In the genomic region with DNA sequence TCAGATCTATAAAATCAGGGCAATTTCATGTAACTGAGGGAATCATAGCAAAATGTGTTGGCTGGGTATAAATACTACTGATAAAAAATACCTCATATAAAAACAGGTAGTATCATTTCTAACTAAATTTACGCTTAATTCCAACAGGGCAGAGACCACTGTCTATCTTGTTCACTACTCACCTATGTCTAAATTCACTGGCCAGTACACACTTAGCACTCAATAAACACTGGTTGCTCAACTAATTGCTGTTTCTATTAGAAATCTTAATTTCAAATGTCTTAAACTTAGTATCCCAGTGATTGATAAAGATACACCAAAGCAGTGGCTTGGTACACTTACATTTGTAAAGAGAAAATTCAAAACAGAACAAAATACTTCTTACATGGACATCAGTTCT, we compare ENCODE assay signal across 29 cellular contexts. TPM values are rescaled to one million over a fixed set of nuclear protein-coding genes. Genes with fewer than 3 reads are reported as not detected.
DNase-seq lines count a peak whose midpoint lies in the region; ATAC-seq and TF ChIP-seq lines count a peak whose summit lies in the region.
"Had no signal": no experiment of that assay in that cellular context is flagged by ENCODE, and none has a peak within 500 bp of the region (broad histone marks: within the 10 kb centered on the region; RNA-seq: fewer than 3 reads in every experiment).

No MANE protein-coding gene starts in this region.

- H3K4me3 ChIP-seq in cardiac muscle cell (no peak overlapping the region), SK-N-MC (no peak overlapping the region)
- H3K4me3 ChIP-seq: HAP-1, right atrium auricular region, tibial artery, vagina had no signal

- no peak overlapping the region for H3K4me3 Mint-ChIP-seq in memory B cell
- H3K4me3 Mint-ChIP-seq: activated CD8-positive, alpha-beta memory T cell treated with anti-CD3 and anti-CD28 coated beads, Interleukin-2, amount 10 ng/mL, durations not matched to agents 7 days and 5 days; endodermal cell had no signal

- H3K36me3 Mint-ChIP-seq in memory B cell, result peaks cover 20% of the 10 kb centered on the region

- DNase-seq in cardiac muscle cell (ENCODE audit: low read depth in 1 of 2, low spot score in 1 of 2), result no peak
- no peak for DNase-seq in Right ventricle myocardium inferior (ENCODE audit: missing footprints)
- DNase-seq in SK-N-MC (ENCODE audit: low read depth, low spot score), result no peak
- no peak for DNase-seq in memory B cell (ENCODE audit: low spot score in 2 of 2)
- no peak for DNase-seq in NAMALWA (ENCODE audit: low spot score)
- DNase-seq in GM10248 (ENCODE audit: extremely low spot score), result no peak
- no peak for DNase-seq in DMS53 (lab: John Stamatoyannopoulos, UW)
- DNase-seq: activated CD4-positive, alpha-beta T cell treated with anti-CD3 and anti-CD28 coated beads for 4 hours; activated CD8-positive, alpha-beta memory T cell treated with anti-CD3 and anti-CD28 coated beads, Interleukin-2, amount 10 ng/mL, durations not matched to agents 7 days and 5 days; Caco-2; caudate nucleus; cortex of kidney; DMS79; endodermal cell; glutamatergic neuron; Karpas-422; NCI-H1417; NCI-H2081; NCI-H524 treated with DMSO at 0.1 percent for 48 hours; OCI-M1; stimulated activated CD4-positive, alpha-beta T cell treated with anti-CD3 and anti-CD28 coated beads, Interleukin-1b, Interleukin-23, amount 100 ng/mL, for 48 hours; tibial artery had no signal

- H3K27ac ChIP-seq in cardiac muscle cell (peak overlapping the region; percentile 9), SK-N-MC (0 out of 2 replicates have a peak overlapping the region, but pooled peaks have one; percentile 3)
- H3K27ac ChIP-seq: right atrium auricular region, tibial artery, vagina had no signal

- H3K9me3 Mint-ChIP-seq in memory B cell, result no peaks in the 10 kb centered on the region
- H3K9me3 Mint-ChIP-seq: endodermal cell; T-helper 2 cell treated with Interferon-gamma antibody and Interleukin-4, amounts not matched to agents 5 μg/mL and 100 μg/mL, for 36 hours had no signal

- no peak for TF ChIP-seq CTCF in cardiac muscle cell (IDR thresholded peaks at IDR 0.05; ENCODE audit: low read depth, low read length)
- TF ChIP-seq CTCF in GM10248 (IDR thresholded peaks at IDR 0.05; ENCODE audit: control extremely low read depth, extremely low read depth, low read depth, missing control alignments), result no peak

- no peaks in the 10 kb centered on the region for H3K4me1 ChIP-seq in cardiac muscle cell (ENCODE audit: low read depth)

- peaks cover 19% of the 10 kb centered on the region for H3K4me1 Mint-ChIP-seq in memory B cell

- H3K9me3 ChIP-seq in cardiac muscle cell (ENCODE audit: low read depth) (no peaks in the 10 kb centered on the region), SK-N-MC (ENCODE audit: low read depth, low read length) (no peaks in the 10 kb centered on the region)
- H3K9me3 ChIP-seq: Caco-2, HAP-1, right atrium auricular region, tibial artery, vagina had no signal

- POLR2A ChIA-PET in GM10248 (lab: Yijun Ruan, JAX), result no interaction called here

- CTCF ChIA-PET in GM10248 (lab: Yijun Ruan, JAX), result no interaction called here

- peaks cover 81% of the 10 kb centered on the region for H3K36me3 ChIP-seq in cardiac muscle cell
- peaks cover 96% of the 10 kb centered on the region for H3K36me3 ChIP-seq in SK-N-MC (ENCODE audit: insufficient read depth, low read length)

- no peak overlapping the region for H3K9ac ChIP-seq in SK-N-MC (ENCODE audit: insufficient read length)

- no peaks in the 10 kb centered on the region for H3K27me3 Mint-ChIP-seq in memory B cell
- H3K27me3 Mint-ChIP-seq: activated CD8-positive, alpha-beta memory T cell treated with anti-CD3 and anti-CD28 coated beads, Interleukin-2, amount 10 ng/mL, durations not matched to agents 7 days and 5 days had no signal

- H3K27me3 ChIP-seq in cardiac muscle cell, result no peaks in the 10 kb centered on the region
- H3K27me3 ChIP-seq: right atrium auricular region, tibial artery, vagina had no signal

- intact Hi-C loops in Right ventricle myocardium inferior (cut with DNase I), result no loop called here

- ATAC-seq in Right ventricle myocardium inferior, result no peak
- ATAC-seq in memory B cell (ENCODE audit: low read depth), result no peak
- ATAC-seq: activated CD8-positive, alpha-beta memory T cell treated with anti-CD3 and anti-CD28 coated beads, Interleukin-2, amount 10 ng/mL, durations not matched to agents 7 days and 5 days; left lobe of liver had no signal

- peak overlapping the region; percentile 95 for H3K27ac Mint-ChIP-seq in memory B cell
- H3K27ac Mint-ChIP-seq: endodermal cell; T-helper 2 cell treated with Interferon-gamma antibody and Interleukin-4, amounts not matched to agents 5 μg/mL and 100 μg/mL, for 36 hours had no signal

RNA-seq across cellular contexts. Expression of a gene that starts 55.6 kb away (rescaled TPM):
- total RNA-seq in cardiac muscle cell (564 and 928 TPM in 2 replicates), Right ventricle myocardium inferior (266 TPM)
- 650 and 986 TPM in 2 replicates for polyA plus RNA-seq in cardiac muscle cell

RNA-seq across cellular contexts. Expression of a gene that starts 57.8 kb away (rescaled TPM):
- total RNA-seq in cardiac muscle cell, result not detected in 2 replicates
- polyA plus RNA-seq in cardiac muscle cell, result not detected in 2 replicates
- total RNA-seq in Right ventricle myocardium inferior, result not detected
- total RNA-seq: activated CD8-positive, alpha-beta memory T cell treated with anti-CD3 and anti-CD28 coated beads, Interleukin-2, amount 10 ng/mL, durations not matched to agents 7 days and 5 days; Caco-2; endodermal cell; left lobe of liver; right atrium auricular region; vagina had no signal
- polyA plus RNA-seq: BJ, esophagus had no signal
